Comparison of ENCODE assay signal across 13 cellular contexts in the genomic region with DNA sequence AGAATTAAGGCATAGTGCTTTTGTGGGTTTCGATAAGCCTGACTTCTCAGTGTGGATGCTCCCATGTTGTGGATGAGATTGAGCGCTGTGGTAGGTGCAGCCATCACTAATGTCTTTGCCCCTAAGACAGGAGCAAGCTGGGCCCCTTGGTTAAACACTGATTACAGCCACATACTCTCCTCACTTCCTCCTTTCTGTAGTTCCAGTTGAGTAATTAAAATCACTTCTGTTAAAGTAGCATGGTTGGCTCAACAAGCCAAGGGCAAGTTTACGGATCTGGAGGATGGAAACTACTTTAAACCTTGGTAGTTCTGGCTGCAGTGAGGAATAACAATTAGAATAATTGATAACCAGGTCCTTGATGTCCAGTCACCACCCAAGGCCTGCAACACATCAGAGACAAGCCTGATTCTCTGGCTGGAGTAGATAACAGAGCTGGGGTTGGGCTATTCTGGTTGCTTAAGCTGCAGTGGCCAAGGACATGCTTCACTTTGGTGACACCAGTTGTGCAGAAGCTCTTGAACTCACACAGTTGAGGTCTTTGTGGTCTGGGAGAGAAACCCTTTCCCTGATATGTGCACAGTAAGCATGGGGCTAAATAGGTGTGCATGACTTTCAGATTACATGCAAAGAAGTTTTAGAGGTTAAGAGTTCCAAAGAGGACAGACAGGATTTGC.
DNase-seq lines count a peak whose midpoint lies in the region; ATAC-seq lines count a peak whose summit lies in the region.
"Had no signal": no experiment of that assay in that cellular context is flagged by ENCODE, and none has a peak within 500 bp of the region (broad histone marks: within the 10 kb centered on the region; RNA-seq: fewer than 3 reads in every experiment).

No MANE protein-coding gene starts in this region.

- no peaks in the 10 kb centered on the region for H3K27me3 Mint-ChIP-seq in stimulated activated naive CD8-positive, alpha-beta T cell treated with anti-CD3 and anti-CD28 coated beads, Interleukin-15, amount 100 ng/mL, for 72 hours
- H3K27me3 Mint-ChIP-seq in activated CD8-positive, alpha-beta T cell treated with anti-CD3 and anti-CD28 coated beads, Interleukin-2, amount 10 ng/mL, durations not matched to agents 7 days and 5 days (ENCODE audit: low read depth), result no peaks in the 10 kb centered on the region
- H3K27me3 Mint-ChIP-seq in activated naive CD8-positive, alpha-beta T cell treated with anti-CD3 and anti-CD28 coated beads for 36 hours, result no peaks in the 10 kb centered on the region
- H3K27me3 Mint-ChIP-seq: activated CD4-positive, alpha-beta T cell treated with anti-CD3 and anti-CD28 coated beads, Interleukin-2, amount 10 ng/mL, durations not matched to agents 7 days and 5 days; activated naive CD8-positive, alpha-beta T cell had no signal

- no peaks in the 10 kb centered on the region for H3K36me3 Mint-ChIP-seq in activated CD8-positive, alpha-beta T cell treated with anti-CD3 and anti-CD28 coated beads, Interleukin-2, amount 10 ng/mL, durations not matched to agents 7 days and 5 days (ENCODE audit: low read depth)
- no peaks in the 10 kb centered on the region for H3K36me3 Mint-ChIP-seq in activated naive CD8-positive, alpha-beta T cell treated with anti-CD3 and anti-CD28 coated beads for 36 hours
- H3K36me3 Mint-ChIP-seq: activated naive CD8-positive, alpha-beta T cell had no signal

- no peak overlapping the region for H3K27ac Mint-ChIP-seq in stimulated activated naive CD8-positive, alpha-beta T cell treated with anti-CD3 and anti-CD28 coated beads, Interleukin-15, amount 100 ng/mL, for 72 hours
- H3K27ac Mint-ChIP-seq in activated CD8-positive, alpha-beta T cell treated with anti-CD3 and anti-CD28 coated beads, Interleukin-2, amount 10 ng/mL, durations not matched to agents 7 days and 5 days, result no peak overlapping the region
- no peak overlapping the region for H3K27ac Mint-ChIP-seq in activated naive CD8-positive, alpha-beta T cell treated with anti-CD3 and anti-CD28 coated beads for 36 hours
- H3K27ac Mint-ChIP-seq: activated CD4-positive, alpha-beta T cell treated with anti-CD3 and anti-CD28 coated beads, Interleukin-2, amount 10 ng/mL, durations not matched to agents 7 days and 5 days; activated naive CD8-positive, alpha-beta T cell; effector memory CD8-positive, alpha-beta T cell had no signal

- no peaks in the 10 kb centered on the region for H3K4me1 Mint-ChIP-seq in stimulated activated naive CD8-positive, alpha-beta T cell treated with anti-CD3 and anti-CD28 coated beads, Interleukin-15, amount 100 ng/mL, for 72 hours
- H3K4me1 Mint-ChIP-seq in activated CD8-positive, alpha-beta T cell treated with anti-CD3 and anti-CD28 coated beads, Interleukin-2, amount 10 ng/mL, durations not matched to agents 7 days and 5 days (ENCODE audit: low read depth), result no peaks in the 10 kb centered on the region
- H3K4me1 Mint-ChIP-seq in activated naive CD8-positive, alpha-beta T cell treated with anti-CD3 and anti-CD28 coated beads for 36 hours, result peaks cover 4% of the 10 kb centered on the region
- H3K4me1 Mint-ChIP-seq: activated CD4-positive, alpha-beta T cell treated with anti-CD3 and anti-CD28 coated beads, Interleukin-2, amount 10 ng/mL, durations not matched to agents 7 days and 5 days had no signal

- DNase-seq in kidney tubule cell (ENCODE audit: low spot score) (peak; percentile 53), NCI-H345 (lab: John Stamatoyannopoulos, UW) (no peak)
- no peak for DNase-seq in stimulated activated naive CD8-positive, alpha-beta T cell treated with anti-CD3 and anti-CD28 coated beads, Interleukin-15, amount 100 ng/mL, for 72 hours
- no peak for DNase-seq in activated CD8-positive, alpha-beta T cell treated with anti-CD3 and anti-CD28 coated beads, Interleukin-2, amount 10 ng/mL, durations not matched to agents 7 days and 5 days
- DNase-seq in activated naive CD8-positive, alpha-beta T cell treated with anti-CD3 and anti-CD28 coated beads for 36 hours, result no peak
- DNase-seq: activated CD4-positive, alpha-beta T cell treated with anti-CD3 and anti-CD28 coated beads, Interleukin-2, amount 10 ng/mL, durations not matched to agents 7 days and 5 days; effector memory CD8-positive, alpha-beta T cell; midbrain had no signal

- no peaks in the 10 kb centered on the region for H3K9me3 Mint-ChIP-seq in stimulated activated naive CD8-positive, alpha-beta T cell treated with anti-CD3 and anti-CD28 coated beads, Interleukin-15, amount 100 ng/mL, for 72 hours
- H3K9me3 Mint-ChIP-seq in activated CD8-positive, alpha-beta T cell treated with anti-CD3 and anti-CD28 coated beads, Interleukin-2, amount 10 ng/mL, durations not matched to agents 7 days and 5 days (ENCODE audit: insufficient read depth), result no peaks in the 10 kb centered on the region
- no peaks in the 10 kb centered on the region for H3K9me3 Mint-ChIP-seq in activated naive CD8-positive, alpha-beta T cell treated with anti-CD3 and anti-CD28 coated beads for 36 hours
- H3K9me3 Mint-ChIP-seq: activated CD4-positive, alpha-beta T cell treated with anti-CD3 and anti-CD28 coated beads, Interleukin-2, amount 10 ng/mL, durations not matched to agents 7 days and 5 days had no signal

- POLR2A ChIA-PET in activated CD8-positive, alpha-beta T cell treated with anti-CD3 and anti-CD28 coated beads, Interleukin-2, amount 10 ng/mL, durations not matched to agents 7 days and 5 days (lab: Charles Lee), result no interaction called here

- no peak overlapping the region for H3K4me3 Mint-ChIP-seq in stimulated activated naive CD8-positive, alpha-beta T cell treated with anti-CD3 and anti-CD28 coated beads, Interleukin-15, amount 100 ng/mL, for 72 hours
- no peak overlapping the region for H3K4me3 Mint-ChIP-seq in activated CD8-positive, alpha-beta T cell treated with anti-CD3 and anti-CD28 coated beads, Interleukin-2, amount 10 ng/mL, durations not matched to agents 7 days and 5 days
- H3K4me3 Mint-ChIP-seq in activated naive CD8-positive, alpha-beta T cell treated with anti-CD3 and anti-CD28 coated beads for 36 hours, result no peak overlapping the region
- H3K4me3 Mint-ChIP-seq: activated CD4-positive, alpha-beta T cell treated with anti-CD3 and anti-CD28 coated beads, Interleukin-2, amount 10 ng/mL, durations not matched to agents 7 days and 5 days; activated naive CD8-positive, alpha-beta T cell; effector memory CD8-positive, alpha-beta T cell had no signal

- CTCF ChIA-PET in activated CD8-positive, alpha-beta T cell treated with anti-CD3 and anti-CD28 coated beads, Interleukin-2, amount 10 ng/mL, durations not matched to agents 7 days and 5 days (lab: Charles Lee), result no interaction called here

- peak; percentile 43 for ATAC-seq in GM18870 (IDR thresholded peaks at IDR 0.05; ENCODE audit: unreplicated experiment)
- ATAC-seq in GM21723 (IDR thresholded peaks at IDR 0.05; ENCODE audit: unreplicated experiment), result peak; percentile 58
- ATAC-seq in HG03432 (IDR thresholded peaks at IDR 0.05; ENCODE audit: unreplicated experiment), result peak; percentile 56
- ATAC-seq in stimulated activated naive CD8-positive, alpha-beta T cell treated with anti-CD3 and anti-CD28 coated beads, Interleukin-15, amount 100 ng/mL, for 72 hours, result no peak
- no peak for ATAC-seq in activated CD8-positive, alpha-beta T cell treated with anti-CD3 and anti-CD28 coated beads, Interleukin-2, amount 10 ng/mL, durations not matched to agents 7 days and 5 days
- ATAC-seq: effector memory CD8-positive, alpha-beta T cell; sciatic nerve had no signal

Comparison
In these comparisons a context has a peak if more than half of its experiments do, and no peak if none do; other contexts are left out.
1. ATAC-seq: peak in GM18870 (single experiment), GM21723 (single experiment) and HG03432 (single experiment); none in stimulated activated naive CD8-positive, alpha-beta T cell treated with anti-CD3 and anti-CD28 coated beads, Interleukin-15, amount 100 ng/mL, for 72 hours (single experiment) and activated CD8-positive, alpha-beta T cell treated with anti-CD3 and anti-CD28 coated beads, Interleukin-2, amount 10 ng/mL, durations not matched to agents 7 days and 5 days (single experiment).